8 cellular contexts compared by ENCODE assay signal in the genomic region with DNA sequence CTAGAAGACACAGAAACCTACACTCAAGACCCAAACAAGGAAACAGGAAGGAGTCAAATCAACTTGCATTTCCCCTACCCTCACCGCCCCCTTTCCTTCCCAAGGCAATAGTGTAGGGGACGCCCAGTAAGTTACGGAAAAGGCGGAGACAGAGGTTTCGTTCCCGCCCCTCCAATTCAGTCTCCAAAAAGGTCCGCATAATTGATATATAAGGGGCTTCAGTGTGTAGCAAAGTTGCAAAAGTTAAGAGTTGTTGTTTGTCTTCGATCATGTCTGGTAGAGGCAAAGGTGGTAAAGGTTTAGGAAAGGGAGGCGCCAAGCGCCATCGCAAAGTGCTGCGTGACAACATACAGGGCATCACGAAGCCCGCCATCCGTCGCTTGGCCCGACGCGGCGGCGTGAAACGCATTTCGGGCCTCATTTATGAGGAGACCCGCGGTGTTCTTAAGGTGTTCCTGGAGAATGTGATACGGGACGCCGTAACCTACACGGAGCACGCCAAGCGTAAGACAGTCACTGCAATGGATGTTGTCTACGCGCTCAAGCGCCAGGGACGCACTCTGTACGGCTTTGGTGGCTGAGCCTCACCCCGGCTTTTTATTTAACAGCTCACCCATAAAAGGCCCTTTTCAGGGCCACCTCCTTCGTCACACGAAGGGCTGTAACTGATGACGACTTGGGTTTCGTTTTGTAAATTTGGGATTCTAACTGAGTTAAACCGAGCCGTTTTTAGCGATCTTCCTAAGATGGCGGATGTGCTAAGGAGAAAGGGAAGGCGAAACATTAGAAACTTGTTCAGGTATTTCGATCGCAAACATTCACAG.
DNase-seq lines count a peak whose midpoint lies in the region; ATAC-seq lines count a peak whose summit lies in the region.

No MANE protein-coding gene starts in this region.

- no peaks in the 10 kb centered on the region for H3K9me3 Mint-ChIP-seq in dendritic cell treated with granulocyte-macrophage colony-stimulating factor and Interleukin-4, amounts not matched to agents 40 ng/mL and 50 ng/mL, for 4 days
- H3K9me3 Mint-ChIP-seq in stimulated activated naive B cell treated with anti-CD40 and anti-IgM and Interleukin-4, amounts not matched to agents 10 μg/mL and 1 μg/mL and 100 μg/mL, for 72 hours = peaks cover 0 to 3% of the 10 kb centered on the region in 2 donors

- H3K36me3 Mint-ChIP-seq in dendritic cell treated with granulocyte-macrophage colony-stimulating factor and Interleukin-4, amounts not matched to agents 40 ng/mL and 50 ng/mL, for 4 days (ENCODE audit: low read depth) = peaks cover 7% of the 10 kb centered on the region
- peaks cover 8 to 15% of the 10 kb centered on the region in 2 donors for H3K36me3 Mint-ChIP-seq in stimulated activated naive B cell treated with anti-CD40 and anti-IgM and Interleukin-4, amounts not matched to agents 10 μg/mL and 1 μg/mL and 100 μg/mL, for 72 hours

- H3K27ac Mint-ChIP-seq in dendritic cell treated with granulocyte-macrophage colony-stimulating factor and Interleukin-4, amounts not matched to agents 40 ng/mL and 50 ng/mL, for 4 days = peak overlapping the region; percentile 95
- peak overlapping the region; percentile 96 for H3K27ac Mint-ChIP-seq in stimulated activated naive B cell treated with anti-CD40 and anti-IgM and Interleukin-4, amounts not matched to agents 10 μg/mL and 1 μg/mL and 100 μg/mL, for 72 hours

- peak; percentile 20 to 53 (median 34) for DNase-seq in activated CD4-positive, CD25-positive, alpha-beta regulatory T cell (lab: John Stamatoyannopoulos, UW)
- DNase-seq in medulla oblongata (ENCODE audit: extremely low spot score) (peak; percentile 79), NCI-H1436 treated with DMSO at 0.1 percent for 48 hours (lab: John Stamatoyannopoulos, UW) (no peak), NCI-H526 treated with DMSO at 0.1 percent for 48 hours (lab: John Stamatoyannopoulos, UW) (no peak)
- peak; percentile 88 for DNase-seq in stimulated activated naive B cell treated with anti-CD40 and anti-IgM and Interleukin-4, amounts not matched to agents 10 μg/mL and 1 μg/mL and 100 μg/mL, for 72 hours

- no peaks in the 10 kb centered on the region for H3K27me3 Mint-ChIP-seq in dendritic cell treated with granulocyte-macrophage colony-stimulating factor and Interleukin-4, amounts not matched to agents 40 ng/mL and 50 ng/mL, for 4 days
- no peaks in the 10 kb centered on the region for H3K27me3 Mint-ChIP-seq in stimulated activated naive B cell treated with anti-CD40 and anti-IgM and Interleukin-4, amounts not matched to agents 10 μg/mL and 1 μg/mL and 100 μg/mL, for 72 hours

- intact Hi-C loops in dendritic cell treated with granulocyte-macrophage colony-stimulating factor and Interleukin-4, amounts not matched to agents 40 ng/mL and 50 ng/mL, for 4 days (cut with micrococcal nuclease) = loop anchor here (5.0 kb wide), 1 partner anchor 42 kb away; no protein-coding TSS in a partner anchor

- ATAC-seq in GM18520 (IDR thresholded peaks at IDR 0.05; ENCODE audit: unreplicated experiment) = peak; percentile 32
- peak; percentile 62 for ATAC-seq in HG02943 (IDR thresholded peaks at IDR 0.05; ENCODE audit: low read depth, unreplicated experiment)
- peak; percentile 83 to 85 for ATAC-seq in stimulated activated naive B cell treated with anti-CD40 and anti-IgM and Interleukin-4, amounts not matched to agents 10 μg/mL and 1 μg/mL and 100 μg/mL, for 72 hours (replicated peaks)

- H3K4me1 Mint-ChIP-seq in dendritic cell treated with granulocyte-macrophage colony-stimulating factor and Interleukin-4, amounts not matched to agents 40 ng/mL and 50 ng/mL, for 4 days (ENCODE audit: low read depth) = peaks cover 19% of the 10 kb centered on the region
- H3K4me1 Mint-ChIP-seq in stimulated activated naive B cell treated with anti-CD40 and anti-IgM and Interleukin-4, amounts not matched to agents 10 μg/mL and 1 μg/mL and 100 μg/mL, for 72 hours = peaks cover 17 to 25% of the 10 kb centered on the region in 2 donors

- H3K4me3 Mint-ChIP-seq in dendritic cell treated with granulocyte-macrophage colony-stimulating factor and Interleukin-4, amounts not matched to agents 40 ng/mL and 50 ng/mL, for 4 days = peak overlapping the region; percentile 74
- peak overlapping the region; percentile 80 to 85 for H3K4me3 Mint-ChIP-seq in stimulated activated naive B cell treated with anti-CD40 and anti-IgM and Interleukin-4, amounts not matched to agents 10 μg/mL and 1 μg/mL and 100 μg/mL, for 72 hours

Comparison
In these comparisons a context has a peak if more than half of its experiments do, and no peak if none do; other contexts are left out.
1. ATAC-seq: peak in every context shown above with its lines; median percentile 84 in stimulated activated naive B cell treated with anti-CD40 and anti-IgM and Interleukin-4, amounts not matched to agents 10 μg/mL and 1 μg/mL and 100 μg/mL, for 72 hours; 62 in HG02943; 32 in GM18520.
2. DNase-seq: peak in activated CD4-positive, CD25-positive, alpha-beta regulatory T cell (4 of 4), medulla oblongata (single experiment) and stimulated activated naive B cell treated with anti-CD40 and anti-IgM and Interleukin-4, amounts not matched to agents 10 μg/mL and 1 μg/mL and 100 μg/mL, for 72 hours (single experiment); none in NCI-H1436 treated with DMSO at 0.1 percent for 48 hours (single experiment) and NCI-H526 treated with DMSO at 0.1 percent for 48 hours (single experiment).